Comparison of ENCODE assay signal across 1 cellular context in genomic region chr10:100339236-100339635, GRCh38.
TF ChIP-seq lines count a peak whose summit lies in the region.

No MANE protein-coding gene starts in this region.

TF ChIP-seq in SK-N-SH, 30 proteins besides CTCF, POLR2A, EP300 and RAD21 (continued from another document):
- TF ChIP-seq USF2 (IDR thresholded peaks at IDR 0.05; ENCODE audit: borderline replicate concordance, low read depth, low read length) = no peak
- no peak for TF ChIP-seq FOXM1 (IDR thresholded peaks at IDR 0.05; ENCODE audit: low read depth)
- no peak for TF ChIP-seq SIN3A (IDR thresholded peaks at IDR 0.05; ENCODE audit: borderline replicate concordance, low read depth, low read length)
